ENCODE assay signal across 1 cellular context in genomic region chr9:19788614-19789271, GRCh38.
TF ChIP-seq lines count a peak whose summit lies in the region.

Gene SLC24A2, minus strand, starts transcription at chr9:19789037.

TF ChIP-seq in HepG2, 621 proteins besides CTCF, POLR2A, EP300 and RAD21 (continued from another document):
- TF ChIP-seq, protein P1, sequence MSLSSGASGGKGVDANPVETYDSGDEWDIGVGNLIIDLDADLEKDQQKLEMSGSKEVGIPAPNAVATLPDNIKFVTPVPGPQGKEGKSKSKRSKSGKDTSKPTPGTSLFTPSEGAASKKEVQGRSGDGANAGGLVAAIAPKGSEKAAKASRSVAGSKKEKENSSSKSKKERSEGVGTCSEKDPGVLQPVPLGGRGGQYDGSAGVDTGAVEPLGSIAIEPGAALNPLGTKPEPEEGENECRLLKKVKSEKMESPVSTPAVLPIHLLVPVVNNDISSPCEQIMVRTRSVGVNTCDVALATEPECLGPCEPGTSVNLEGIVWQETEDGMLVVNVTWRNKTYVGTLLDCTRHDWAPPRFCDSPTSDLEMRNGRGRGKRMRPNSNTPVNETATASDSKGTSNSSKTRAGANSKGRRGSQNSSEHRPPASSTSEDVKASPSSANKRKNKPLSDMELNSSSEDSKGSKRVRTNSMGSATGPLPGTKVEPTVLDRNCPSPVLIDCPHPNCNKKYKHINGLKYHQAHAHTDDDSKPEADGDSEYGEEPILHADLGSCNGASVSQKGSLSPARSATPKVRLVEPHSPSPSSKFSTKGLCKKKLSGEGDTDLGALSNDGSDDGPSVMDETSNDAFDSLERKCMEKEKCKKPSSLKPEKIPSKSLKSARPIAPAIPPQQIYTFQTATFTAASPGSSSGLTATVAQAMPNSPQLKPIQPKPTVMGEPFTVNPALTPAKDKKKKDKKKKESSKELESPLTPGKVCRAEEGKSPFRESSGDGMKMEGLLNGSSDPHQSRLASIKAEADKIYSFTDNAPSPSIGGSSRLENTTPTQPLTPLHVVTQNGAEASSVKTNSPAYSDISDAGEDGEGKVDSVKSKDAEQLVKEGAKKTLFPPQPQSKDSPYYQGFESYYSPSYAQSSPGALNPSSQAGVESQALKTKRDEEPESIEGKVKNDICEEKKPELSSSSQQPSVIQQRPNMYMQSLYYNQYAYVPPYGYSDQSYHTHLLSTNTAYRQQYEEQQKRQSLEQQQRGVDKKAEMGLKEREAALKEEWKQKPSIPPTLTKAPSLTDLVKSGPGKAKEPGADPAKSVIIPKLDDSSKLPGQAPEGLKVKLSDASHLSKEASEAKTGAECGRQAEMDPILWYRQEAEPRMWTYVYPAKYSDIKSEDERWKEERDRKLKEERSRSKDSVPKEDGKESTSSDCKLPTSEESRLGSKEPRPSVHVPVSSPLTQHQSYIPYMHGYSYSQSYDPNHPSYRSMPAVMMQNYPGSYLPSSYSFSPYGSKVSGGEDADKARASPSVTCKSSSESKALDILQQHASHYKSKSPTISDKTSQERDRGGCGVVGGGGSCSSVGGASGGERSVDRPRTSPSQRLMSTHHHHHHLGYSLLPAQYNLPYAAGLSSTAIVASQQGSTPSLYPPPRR (CRISPR knock-in tag; IDR thresholded peaks at IDR 0.05; ENCODE audit: borderline replicate concordance): no peak
- TF ChIP-seq RBFOX2 (IDR thresholded peaks at IDR 0.05; ENCODE audit: low read depth, low read length) (no peak), TCF7 (IDR thresholded peaks at IDR 0.05; ENCODE audit: low read depth) (no peak), ZBTB42 (CRISPR knock-in tag; IDR thresholded peaks at IDR 0.05) (no peak)
